21 cellular contexts compared by ENCODE assay signal in genomic region chr11:558503-558902, GRCh38. TPM values are rescaled to one million over a fixed set of nuclear protein-coding genes. Genes with fewer than 3 reads are reported as not detected.
"Had no signal": no experiment of that assay in that cellular context is flagged by ENCODE, and none has a peak within 500 bp of the region (broad histone marks: within the 10 kb centered on the region; RNA-seq: fewer than 3 reads in every experiment).

No MANE protein-coding gene starts in this region.

- FAIRE-seq: endometrium, frontal cortex, pancreas had no signal

- DNase-seq: effector memory CD4-positive, alpha-beta T cell; hippocampal formation; natural killer cell; nucleus accumbens; stimulated activated CD4-positive, alpha-beta T cell treated with anti-CD3 and anti-CD28 coated beads, Interleukin-4, amount 100 ng/mL, for 1 hour; stimulated activated CD8-positive, alpha-beta memory T cell treated with anti-CD3 and anti-CD28 coated beads, Interleukin-4, amount 100 ng/mL, for 48 hours; stimulated activated naive CD8-positive, alpha-beta T cell treated with anti-CD3 and anti-CD28 coated beads, Interleukin-15, Interleukin-2, amounts not matched to agents 100 U/mL and 50 U/mL, for 24 hours; thyroid gland; uterus had no signal

- H3K27ac ChIP-seq: heart left ventricle, suprapubic skin, thyroid gland, uterus had no signal

- H3K27me3 ChIP-seq: pancreas, thyroid gland had no signal

- H3K9me3 ChIP-seq: heart left ventricle, mucosa of descending colon, pancreas, suprapubic skin, thyroid gland, upper lobe of left lung, uterus had no signal

- ATAC-seq: esophagus mucosa; heart left ventricle; left lobe of liver; mucosa of descending colon; natural killer cell; pancreas; right cardiac atrium; stimulated activated effector memory CD8-positive, alpha-beta T cell treated with anti-CD3 and anti-CD28 coated beads, Interleukin-12 subunit alpha, Interleukin-12 subunit beta, amount 100 ng/mL, for 72 hours; stimulated activated naive CD8-positive, alpha-beta T cell treated with anti-CD3 and anti-CD28 coated beads, Interleukin-15, Interleukin-2, amounts not matched to agents 100 U/mL and 50 U/mL, for 24 hours had no signal

- H3K4me2 ChIP-seq: smooth muscle cell had no signal

- H3K4me3 ChIP-seq: heart left ventricle, mucosa of descending colon, pancreas, smooth muscle cell, suprapubic skin, thyroid gland, upper lobe of left lung, uterus had no signal

- H3K36me3 ChIP-seq: heart left ventricle, pancreas, suprapubic skin, thyroid gland, uterus had no signal

RNA-seq across cellular contexts. Expression of gene LMNTD2, which starts 2.0 kb away (rescaled TPM):
- total RNA-seq: frontal cortex, smooth muscle cell had no signal
